In genomic region chr22:29012923-29013322, GRCh38 we compare ENCODE assay signal across 1 cellular context.
TF ChIP-seq lines count a peak whose summit lies in the region.

No MANE protein-coding gene starts in this region.

TF ChIP-seq in HepG2, 621 proteins besides CTCF, POLR2A, EP300 and RAD21:
- no peak for TF ChIP-seq ZNF841 (CRISPR knock-in tag; IDR thresholded peaks at IDR 0.05; ENCODE audit: borderline replicate concordance)
- no peak for TF ChIP-seq ZNF362 (CRISPR knock-in tag; IDR thresholded peaks at IDR 0.05; ENCODE audit: borderline replicate concordance)
- TF ChIP-seq ZBTB43 (CRISPR knock-in tag; conservative IDR thresholded peaks at IDR 0.05), result no peak
- no peak for TF ChIP-seq EZH2 (conservative IDR thresholded peaks at IDR 0.05; ENCODE audit: low read depth, low read length)
